In genomic region chr3:4888913-4889846, GRCh38 we compare ENCODE assay signal across 10 cellular contexts.
DNase-seq lines count a peak whose midpoint lies in the region; ATAC-seq, FAIRE-seq and TF ChIP-seq lines count a peak whose summit lies in the region.
"Had no signal": no experiment of that assay in that cellular context is flagged by ENCODE, and none has a peak within 500 bp of the region (broad histone marks: within the 10 kb centered on the region; RNA-seq: fewer than 3 reads in every experiment).

No MANE protein-coding gene starts in this region.

- no peak overlapping the region for H3K4me3 ChIP-seq in AG10803 (ENCODE audit: low read length)
- no peak overlapping the region for H3K4me3 ChIP-seq in right atrium auricular region

- no peak overlapping the region for H3K4me3 Mint-ChIP-seq in activated naive CD4-positive, alpha-beta T cell treated with anti-CD3 and anti-CD28 coated beads, Interleukin-2, amount 50 U/mL, for 24 hours
- peak overlapping the region; percentile 56 to 63 for H3K4me3 Mint-ChIP-seq in stimulated activated naive CD8-positive, alpha-beta T cell treated with anti-CD3 and anti-CD28 coated beads, Interleukin-15, amount 100 ng/mL, for 72 hours

- H3K27ac Mint-ChIP-seq in activated naive CD4-positive, alpha-beta T cell treated with anti-CD3 and anti-CD28 coated beads, Interleukin-2, amount 50 U/mL, for 24 hours = peak overlapping the region; percentile 25
- peak overlapping the region; percentile 94 to 95 for H3K27ac Mint-ChIP-seq in stimulated activated naive CD8-positive, alpha-beta T cell treated with anti-CD3 and anti-CD28 coated beads, Interleukin-15, amount 100 ng/mL, for 72 hours

- peak; percentile 89 for FAIRE-seq in GM19239 (lab: Jason Lieb, UNC)
- FAIRE-seq in H54 (lab: Jason Lieb, UNC) = no peak
- FAIRE-seq: islet of Langerhans had no signal

- H3K27ac ChIP-seq in right atrium auricular region = no peak overlapping the region
- H3K27ac ChIP-seq: VCaP had no signal

- no peak for TF ChIP-seq POLR2A in H54 (IDR thresholded peaks at IDR 0.05; ENCODE audit: low read depth, low read length)

- peak; percentile 8 for DNase-seq in AG10803 (ENCODE audit: low read depth)
- DNase-seq in GM19239 (ENCODE audit: insufficient read length, low spot score) = no peak
- DNase-seq in stimulated activated naive CD8-positive, alpha-beta T cell treated with anti-CD3 and anti-CD28 coated beads, Interleukin-15, amount 100 ng/mL, for 72 hours = peak; percentile 38 to 66
- no peak for DNase-seq in right atrium auricular region (ENCODE audit: low spot score)
- no peak for DNase-seq in H54 (ENCODE audit: insufficient read length, low spot score)

- no peaks in the 10 kb centered on the region for H3K27me3 ChIP-seq in right atrium auricular region

- no peaks in the 10 kb centered on the region for H3K36me3 ChIP-seq in right atrium auricular region

- H3K36me3 Mint-ChIP-seq in activated naive CD4-positive, alpha-beta T cell treated with anti-CD3 and anti-CD28 coated beads, Interleukin-2, amount 50 U/mL, for 24 hours = no peaks in the 10 kb centered on the region

- ATAC-seq in HG03342 (IDR thresholded peaks at IDR 0.05; ENCODE audit: unreplicated experiment) (peak; percentile 75), HG03025 (IDR thresholded peaks at IDR 0.05; ENCODE audit: low FRiP score, unreplicated experiment) (no peak)
- ATAC-seq in stimulated activated naive CD8-positive, alpha-beta T cell treated with anti-CD3 and anti-CD28 coated beads, Interleukin-15, amount 100 ng/mL, for 72 hours = peak; percentile 93

- H3K9me3 ChIP-seq in right atrium auricular region = no peaks in the 10 kb centered on the region

- TF ChIP-seq CTCF in AG10803 (conservative IDR thresholded peaks at IDR 0.05; ENCODE audit: low read length) = no peak
- no peak for TF ChIP-seq CTCF in right atrium auricular region (IDR thresholded peaks at IDR 0.05)

- H3K4me1 Mint-ChIP-seq in activated naive CD4-positive, alpha-beta T cell treated with anti-CD3 and anti-CD28 coated beads, Interleukin-2, amount 50 U/mL, for 24 hours = peaks cover 25% of the 10 kb centered on the region
- H3K4me1 Mint-ChIP-seq in stimulated activated naive CD8-positive, alpha-beta T cell treated with anti-CD3 and anti-CD28 coated beads, Interleukin-15, amount 100 ng/mL, for 72 hours = peaks cover 54% of the 10 kb centered on the region

- H3K27me3 Mint-ChIP-seq in activated naive CD4-positive, alpha-beta T cell treated with anti-CD3 and anti-CD28 coated beads, Interleukin-2, amount 50 U/mL, for 24 hours = no peaks in the 10 kb centered on the region
- H3K27me3 Mint-ChIP-seq in stimulated activated naive CD8-positive, alpha-beta T cell treated with anti-CD3 and anti-CD28 coated beads, Interleukin-15, amount 100 ng/mL, for 72 hours = no peaks in the 10 kb centered on the region

- H3K9me3 Mint-ChIP-seq in activated naive CD4-positive, alpha-beta T cell treated with anti-CD3 and anti-CD28 coated beads, Interleukin-2, amount 50 U/mL, for 24 hours = no peaks in the 10 kb centered on the region
- peaks cover 5 to 10% of the 10 kb centered on the region in 2 donors for H3K9me3 Mint-ChIP-seq in stimulated activated naive CD8-positive, alpha-beta T cell treated with anti-CD3 and anti-CD28 coated beads, Interleukin-15, amount 100 ng/mL, for 72 hours

- peaks cover 0 to 8% of the 10 kb centered on the region in 2 donors for H3K4me1 ChIP-seq in right atrium auricular region

Comparison
In these comparisons a context has a peak if more than half of its experiments do, and no peak if none do; other contexts are left out.
1. DNase-seq: peak in AG10803 (single experiment) and stimulated activated naive CD8-positive, alpha-beta T cell treated with anti-CD3 and anti-CD28 coated beads, Interleukin-15, amount 100 ng/mL, for 72 hours (2 of 2); none in GM19239 (single experiment), right atrium auricular region (single experiment) and H54 (single experiment).